ENCODE assay signal across 13 cellular contexts in the genomic region with DNA sequence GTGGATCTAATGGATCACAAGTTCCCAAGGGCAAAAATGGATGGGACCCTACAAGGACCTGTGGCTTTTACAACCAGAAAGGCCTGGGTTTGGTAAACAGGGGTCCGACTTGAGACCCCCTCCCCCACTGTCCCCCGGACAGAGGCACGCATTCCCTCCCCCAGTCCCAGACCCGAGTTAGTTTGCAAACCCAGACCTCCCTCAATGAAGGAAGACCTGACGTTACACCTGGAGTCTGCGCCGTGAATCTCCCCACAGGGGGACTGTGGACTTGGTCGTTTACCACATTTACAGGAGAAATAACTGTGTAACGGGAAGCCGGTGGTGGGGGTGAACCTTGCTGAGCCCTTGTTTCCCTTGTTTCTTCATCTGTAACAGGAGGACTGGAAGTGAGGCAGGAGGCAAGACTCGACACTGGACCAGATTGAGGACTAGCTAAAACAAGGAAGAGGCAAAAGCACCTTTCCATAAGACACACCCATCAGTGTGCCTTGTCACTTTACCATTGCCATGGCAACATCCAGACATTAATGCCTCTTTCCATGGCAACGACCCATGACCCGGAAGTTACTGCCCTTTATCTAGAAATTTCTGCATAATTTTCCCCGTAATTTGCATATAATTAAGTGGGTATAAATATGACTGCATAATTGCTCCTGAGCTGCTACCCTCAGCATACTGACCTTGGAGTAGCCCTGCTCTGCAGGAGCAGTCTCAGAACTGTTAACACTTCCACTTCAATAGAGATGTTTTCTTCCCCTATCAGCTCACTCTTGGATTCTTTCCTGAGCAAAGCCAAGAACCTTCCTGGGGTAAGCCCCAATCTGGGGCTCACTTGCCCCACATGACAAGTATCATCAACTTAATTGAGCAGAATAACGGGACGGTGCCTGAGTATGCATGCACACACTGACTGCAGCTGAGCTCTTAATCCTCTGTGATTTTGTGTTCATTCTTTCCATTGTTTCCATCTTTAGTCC. TPM values are rescaled to one million over a fixed set of nuclear protein-coding genes. Genes with fewer than 3 reads are reported as not detected.
A peak's percentile ranks its signal among the peaks of the same experiment; 100 is the strongest.
DNase-seq lines count a peak whose midpoint lies in the region; ATAC-seq, FAIRE-seq and TF ChIP-seq lines count a peak whose summit lies in the region.
"Had no signal": no experiment of that assay in that cellular context is flagged by ENCODE, and none has a peak within 500 bp of the region (broad histone marks: within the 10 kb centered on the region; RNA-seq: fewer than 3 reads in every experiment).

No MANE protein-coding gene starts in this region.

- H3K27me3 Mint-ChIP-seq in GM23338 (ENCODE audit: insufficient read depth, low read depth, poor library complexity) = peaks cover 7% of the 10 kb centered on the region
- H3K27me3 Mint-ChIP-seq in chondrocyte (ENCODE audit: low read depth) = no peaks in the 10 kb centered on the region

- H2AFZ ChIP-seq in GM23338 = no peak overlapping the region
- H2AFZ ChIP-seq in neuron (ENCODE audit: low read depth, low read length) = peak overlapping the region; percentile 4

- TF ChIP-seq CTCF in GM23338 (conservative IDR thresholded peaks at IDR 0.05; ENCODE audit: low read depth in 2 of 2) (no peak), chondrocyte (IDR thresholded peaks at IDR 0.05) (no peak), BE2C (IDR thresholded peaks at IDR 0.05; ENCODE audit: low read depth, low read length) (no peak)

- H3K9me3 Mint-ChIP-seq in GM23338 (peaks cover 26% of the 10 kb centered on the region), chondrocyte (ENCODE audit: low read depth) (peaks cover 4% of the 10 kb centered on the region)
- H3K9me3 Mint-ChIP-seq: T-cell had no signal

- peaks cover 6% of the 10 kb centered on the region for H3K4me1 ChIP-seq in GM23338 (ENCODE audit: insufficient read depth)
- peaks cover 19% of the 10 kb centered on the region for H3K4me1 ChIP-seq in neuron (ENCODE audit: insufficient read depth, low read length)
- H3K4me1 ChIP-seq in BE2C = no peaks in the 10 kb centered on the region

- H3K79me2 ChIP-seq in GM23338 (replicated peaks; ENCODE audit: insufficient read depth) = no peaks in the 10 kb centered on the region

- no peak for FAIRE-seq in GM12892 (lab: Jason Lieb, UNC)
- FAIRE-seq: astrocyte had no signal

- H3K9me2 ChIP-seq in GM23338 (ENCODE audit: insufficient read depth) = peaks cover 5% of the 10 kb centered on the region; the same call in 1 of the 2 replicates

- H3K27me3 ChIP-seq in GM23338 (ENCODE audit: insufficient read depth) (no peaks in the 10 kb centered on the region), neuron (ENCODE audit: insufficient read depth, low read length) (no peaks in the 10 kb centered on the region), BE2C (peaks cover 2% of the 10 kb centered on the region; the same call in 1 of the 2 replicates)

- H3K4me1 Mint-ChIP-seq in GM23338 (peaks cover 19% of the 10 kb centered on the region), chondrocyte (ENCODE audit: low read depth) (peaks cover 6% of the 10 kb centered on the region)

- no peaks in the 10 kb centered on the region for H4K20me1 ChIP-seq in GM23338 (replicated peaks; ENCODE audit: insufficient read depth)

- no peak overlapping the region for H3K27ac Mint-ChIP-seq in GM23338
- no peak overlapping the region for H3K27ac Mint-ChIP-seq in chondrocyte (ENCODE audit: unreplicated experiment)
- H3K27ac Mint-ChIP-seq: HFFc6, T-cell had no signal

- H3F3A ChIP-seq in GM23338 (replicated peaks; ENCODE audit: low read depth) = 0 out of 2 replicates have a peak, but pooled peaks cover 4% of the 10 kb centered on the region

- H3K27ac ChIP-seq in GM23338 (ENCODE audit: low read depth) = no peak overlapping the region

- peaks cover 2% of the 10 kb centered on the region for H3K9me3 ChIP-seq in neuron (ENCODE audit: low read length)
- H3K9me3 ChIP-seq in BE2C = no peaks in the 10 kb centered on the region

- H3K4me3 ChIP-seq in GM23338 (no peak overlapping the region), neuron (ENCODE audit: low read length) (no peak overlapping the region), BE2C (ENCODE audit: low read depth, low read length) (no peak overlapping the region)

- peaks cover 24% of the 10 kb centered on the region for H3K36me3 Mint-ChIP-seq in GM23338 (ENCODE audit: low read depth)
- peaks cover 9% of the 10 kb centered on the region for H3K36me3 Mint-ChIP-seq in chondrocyte (ENCODE audit: low read depth)

- H3K4me3 Mint-ChIP-seq in GM23338 = no peak overlapping the region
- no peak overlapping the region for H3K4me3 Mint-ChIP-seq in chondrocyte (ENCODE audit: unreplicated experiment)
- H3K4me3 Mint-ChIP-seq: HFFc6, T-cell had no signal

- TF ChIP-seq POLR2A in GM12892 (IDR thresholded peaks at IDR 0.05; ENCODE audit: low read depth, low read length) = no peak

- H3K4me2 ChIP-seq in GM23338 = no peak overlapping the region

- no peak for ATAC-seq in GM23338
- ATAC-seq: T-cell had no signal

- H3K36me3 ChIP-seq in GM23338 (ENCODE audit: insufficient read depth) (no peaks in the 10 kb centered on the region), neuron (ENCODE audit: insufficient read depth, low read length) (no peaks in the 10 kb centered on the region), BE2C (no peaks in the 10 kb centered on the region)

- DNase-seq in DMS53 (lab: John Stamatoyannopoulos, UW) (peak; percentile 61), DMS53 treated with DMSO at 0.1 percent for 48 hours (lab: John Stamatoyannopoulos, UW; ENCODE audit: unreplicated experiment) (no peak), GM23338 (ENCODE audit: low spot score) (peak; percentile 59), chondrocyte (ENCODE audit: low spot score) (peak; percentile 40), BE2C (no peak), SKM-1 treated with dmso at 0.1 percent for 144 hours (lab: John Stamatoyannopoulos, UW; ENCODE audit: unreplicated experiment) (no peak), GM12892 (ENCODE audit: insufficient read length) (no peak)
- DNase-seq: 8988T, HFFc6, NCI-H1105 had no signal

TF ChIP-seq in GM23338, 12 proteins besides CTCF, POLR2A, EP300 and RAD21 (continues in another document):
- TF ChIP-seq, protein P1, sequence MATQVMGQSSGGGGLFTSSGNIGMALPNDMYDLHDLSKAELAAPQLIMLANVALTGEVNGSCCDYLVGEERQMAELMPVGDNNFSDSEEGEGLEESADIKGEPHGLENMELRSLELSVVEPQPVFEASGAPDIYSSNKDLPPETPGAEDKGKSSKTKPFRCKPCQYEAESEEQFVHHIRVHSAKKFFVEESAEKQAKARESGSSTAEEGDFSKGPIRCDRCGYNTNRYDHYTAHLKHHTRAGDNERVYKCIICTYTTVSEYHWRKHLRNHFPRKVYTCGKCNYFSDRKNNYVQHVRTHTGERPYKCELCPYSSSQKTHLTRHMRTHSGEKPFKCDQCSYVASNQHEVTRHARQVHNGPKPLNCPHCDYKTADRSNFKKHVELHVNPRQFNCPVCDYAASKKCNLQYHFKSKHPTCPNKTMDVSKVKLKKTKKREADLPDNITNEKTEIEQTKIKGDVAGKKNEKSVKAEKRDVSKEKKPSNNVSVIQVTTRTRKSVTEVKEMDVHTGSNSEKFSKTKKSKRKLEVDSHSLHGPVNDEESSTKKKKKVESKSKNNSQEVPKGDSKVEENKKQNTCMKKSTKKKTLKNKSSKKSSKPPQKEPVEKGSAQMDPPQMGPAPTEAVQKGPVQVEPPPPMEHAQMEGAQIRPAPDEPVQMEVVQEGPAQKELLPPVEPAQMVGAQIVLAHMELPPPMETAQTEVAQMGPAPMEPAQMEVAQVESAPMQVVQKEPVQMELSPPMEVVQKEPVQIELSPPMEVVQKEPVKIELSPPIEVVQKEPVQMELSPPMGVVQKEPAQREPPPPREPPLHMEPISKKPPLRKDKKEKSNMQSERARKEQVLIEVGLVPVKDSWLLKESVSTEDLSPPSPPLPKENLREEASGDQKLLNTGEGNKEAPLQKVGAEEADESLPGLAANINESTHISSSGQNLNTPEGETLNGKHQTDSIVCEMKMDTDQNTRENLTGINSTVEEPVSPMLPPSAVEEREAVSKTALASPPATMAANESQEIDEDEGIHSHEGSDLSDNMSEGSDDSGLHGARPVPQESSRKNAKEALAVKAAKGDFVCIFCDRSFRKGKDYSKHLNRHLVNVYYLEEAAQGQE (IDR thresholded peaks at IDR 0.05; ENCODE audit: unreplicated experiment) = no peak
- TF ChIP-seq ZNF331 (CRISPR knock-in tag; IDR thresholded peaks at IDR 0.05; ENCODE audit: low read depth) = no peak
- no peak for TF ChIP-seq POLR2AphosphoS5 (IDR thresholded peaks at IDR 0.05; ENCODE audit: low read depth)
- TF ChIP-seq, protein P2, sequence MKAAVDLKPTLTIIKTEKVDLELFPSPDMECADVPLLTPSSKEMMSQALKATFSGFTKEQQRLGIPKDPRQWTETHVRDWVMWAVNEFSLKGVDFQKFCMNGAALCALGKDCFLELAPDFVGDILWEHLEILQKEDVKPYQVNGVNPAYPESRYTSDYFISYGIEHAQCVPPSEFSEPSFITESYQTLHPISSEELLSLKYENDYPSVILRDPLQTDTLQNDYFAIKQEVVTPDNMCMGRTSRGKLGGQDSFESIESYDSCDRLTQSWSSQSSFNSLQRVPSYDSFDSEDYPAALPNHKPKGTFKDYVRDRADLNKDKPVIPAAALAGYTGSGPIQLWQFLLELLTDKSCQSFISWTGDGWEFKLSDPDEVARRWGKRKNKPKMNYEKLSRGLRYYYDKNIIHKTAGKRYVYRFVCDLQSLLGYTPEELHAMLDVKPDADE (IDR thresholded peaks at IDR 0.05) = no peak
- no peak for TF ChIP-seq NANOG (IDR thresholded peaks at IDR 0.05; ENCODE audit: borderline replicate concordance)

RNA-seq across cellular contexts. Expression of a gene that starts 25.4 kb away (rescaled TPM):
- total RNA-seq in GM23338 (2014; rRNA removed; shearing (Covaris generic)) = 5.2 and 8.0 TPM in 2 replicates
- 1.9 and 2.2 TPM in 2 replicates for polyA plus RNA-seq in GM23338 (2016; fragmentation: Nextera tagmentation; extraction: Ambion mirVana)
- total RNA-seq in chondrocyte = 10.5 to 16.9 TPM (median 16.5 TPM) in 3 replicates
- polyA plus RNA-seq in BE2C (2012; ENCODE audit: insufficient read depth, insufficient read length, low read depth) = not detected
- polyA plus RNA-seq in GM12892 (2012; ENCODE audit: missing spikeins) = 0.64 TPM
- total RNA-seq: HFFc6 had no signal

Comparison
In these comparisons a context has a peak if more than half of its experiments do, and no peak if none do; other contexts are left out.
1. DNase-seq: peak in DMS53 (single experiment), GM23338 (single experiment) and chondrocyte (single experiment); none in DMS53 treated with DMSO at 0.1 percent for 48 hours (single experiment), BE2C (single experiment), SKM-1 treated with dmso at 0.1 percent for 144 hours (single experiment) and GM12892 (single experiment).